9 cellular contexts compared by ENCODE assay signal in genomic region chr13:101916758-101917474, GRCh38.
A peak's percentile ranks its signal among the peaks of the same experiment; 100 is the strongest.
DNase-seq lines count a peak whose midpoint lies in the region; ATAC-seq and TF ChIP-seq lines count a peak whose summit lies in the region.
"Had no signal": no experiment of that assay in that cellular context is flagged by ENCODE, and none has a peak within 500 bp of the region (broad histone marks: within the 10 kb centered on the region; RNA-seq: fewer than 3 reads in every experiment).

No MANE protein-coding gene starts in this region.

- H3K79me1 ChIP-seq in mesendoderm (ENCODE audit: low read length) = no peaks in the 10 kb centered on the region

- no CpG with 5 or more reads among the region's 74 CpGs for WGBS in mesendoderm (ENCODE audit: extremely low coverage, insufficient coverage, low lambda C conversion rate)
- 0 to 1% methylated on average over 38 to 74 of the region's 74 CpGs for WGBS in aorta, 2 donors
- WGBS in mammary epithelial cell (ENCODE audit: low coverage, missing lambda C conversion rate) = 5% methylated on average over 19 of the region's 74 CpGs

- H4K20me1 ChIP-seq in mammary epithelial cell (ENCODE audit: insufficient read depth, low read length) = no peaks in the 10 kb centered on the region

- H3K4me1 ChIP-seq in cardiac muscle cell (ENCODE audit: low read depth) (no peaks in the 10 kb centered on the region), endocrine pancreas (ENCODE audit: control insufficient read depth, insufficient read depth, low read length) (peaks cover 13% of the 10 kb centered on the region), mesendoderm (ENCODE audit: control insufficient read depth, low read depth, low read length) (no peaks in the 10 kb centered on the region), aorta (ENCODE audit: control insufficient read depth in 1 of 2, insufficient read depth in 2 of 2, low read length in 2 of 2) (no peaks in the 10 kb centered on the region), mammary epithelial cell (ENCODE audit: insufficient read depth, low read length) (peaks cover 3% of the 10 kb centered on the region)

- no peak overlapping the region for H3K18ac ChIP-seq in mesendoderm (ENCODE audit: low read length)

- H4K8ac ChIP-seq in mesendoderm (ENCODE audit: low read depth, low read length) = no peak overlapping the region

- H3K27me3 ChIP-seq in cardiac muscle cell (peaks cover 100% of the 10 kb centered on the region), endocrine pancreas (ENCODE audit: control insufficient read depth, insufficient read depth, low read length) (no peaks in the 10 kb centered on the region), mesendoderm (ENCODE audit: insufficient read depth, low read length, poor library complexity) (peaks cover 19% of the 10 kb centered on the region), aorta (ENCODE audit: control insufficient read depth in 1 of 2, insufficient read depth in 2 of 2, low read length in 1 of 2) (peaks cover 0 to 1% of the 10 kb centered on the region in 2 donors), mammary epithelial cell (ENCODE audit: insufficient read depth, low read length) (peaks cover 33% of the 10 kb centered on the region)

- no peak overlapping the region for H2BK15ac ChIP-seq in mesendoderm (replicated peaks; ENCODE audit: low read depth)

- H3K27ac ChIP-seq in cardiac muscle cell (no peak overlapping the region), mesendoderm (ENCODE audit: low read depth, low read length) (no peak overlapping the region), aorta (ENCODE audit: low read depth in 1 of 2, low read length in 2 of 2) (no peak overlapping the region), mammary epithelial cell (ENCODE audit: insufficient read depth, low read depth, low read length) (no peak overlapping the region)

- no peak overlapping the region for H2AK5ac ChIP-seq in mesendoderm (ENCODE audit: low read length)

- H3K23ac ChIP-seq in mesendoderm (ENCODE audit: low read length) = no peak overlapping the region

- no peak overlapping the region for H2BK5ac ChIP-seq in mesendoderm (ENCODE audit: low read length)

- no peaks in the 10 kb centered on the region for H3K79me2 ChIP-seq in mesendoderm (ENCODE audit: control insufficient read depth, insufficient read depth, low read length)
- H3K79me2 ChIP-seq in mammary epithelial cell (ENCODE audit: insufficient read depth, low read length) = no peaks in the 10 kb centered on the region

- no peak for TF ChIP-seq CTCF in cardiac muscle cell (IDR thresholded peaks at IDR 0.05; ENCODE audit: low read depth, low read length)
- TF ChIP-seq CTCF in mammary epithelial cell (conservative IDR thresholded peaks at IDR 0.05 in 1 of 2, IDR thresholded peaks at IDR 0.05 in 1 of 2; ENCODE audit: extremely low read depth in 1 of 2, insufficient read depth in 1 of 2, low read depth in 1 of 2, low read length in 2 of 2) = no peak

- no TSS peak for BruUV-seq in mammary epithelial cell (replicated peaks; lab: Mats Ljungman, UMichigan)

- CTCF ChIA-PET in mammary epithelial cell (lab: Charles Lee; ENCODE audit: low non-redundant PET) = no interaction called here

- H3K9me3 ChIP-seq in cardiac muscle cell (ENCODE audit: low read depth) = no peaks in the 10 kb centered on the region
- H3K9me3 ChIP-seq in endocrine pancreas (ENCODE audit: control insufficient read depth, low read length) = no peaks in the 10 kb centered on the region
- H3K9me3 ChIP-seq in aorta (ENCODE audit: control insufficient read depth, low read length) = peaks cover 1% of the 10 kb centered on the region
- H3K9me3 ChIP-seq in mammary epithelial cell (replicated peaks; ENCODE audit: insufficient read depth, low read length) = no peaks in the 10 kb centered on the region

- H3K56ac ChIP-seq in mesendoderm (ENCODE audit: low read length) = peak overlapping the region; percentile 56

- H3K9ac ChIP-seq in endocrine pancreas (ENCODE audit: control insufficient read depth, insufficient read depth, low read length) (peak overlapping the region; percentile 5), mesendoderm (ENCODE audit: low read length) (no peak overlapping the region), mammary epithelial cell (ENCODE audit: insufficient read depth, low read length) (no peak overlapping the region)

- peak overlapping the region; percentile 48 for H3K4me2 ChIP-seq in mesendoderm (ENCODE audit: low read length)
- H3K4me2 ChIP-seq in mammary epithelial cell (ENCODE audit: insufficient read depth, low read depth, low read length) = no peak overlapping the region

- ATAC-seq in aorta (ENCODE audit: low FRiP score) = peak; percentile 13

- peak overlapping the region; percentile 23 for H3K4me3 ChIP-seq in cardiac muscle cell
- peak overlapping the region; percentile 84 for H3K4me3 ChIP-seq in endocrine pancreas (ENCODE audit: control insufficient read depth, insufficient read depth, low read length)
- no peak overlapping the region for H3K4me3 ChIP-seq in mesendoderm (ENCODE audit: low read length)
- peak overlapping the region; percentile 13 to 15 for H3K4me3 ChIP-seq in aorta (ENCODE audit: low read length in 2 of 2)
- H3K4me3 ChIP-seq in mammary epithelial cell (replicated peaks in 1 of 3; ENCODE audit: insufficient read depth in 1 of 3, low read depth in 2 of 3, low read length in 3 of 3) = no peak overlapping the region

- intact Hi-C loops in cardiac septum (cut with DNase I) = loop anchor here (5.0 kb wide), 2 partner anchors 50 to 130 kb away; no protein-coding TSS in a partner anchor
- intact Hi-C loops in aorta (cut with DNase I) = no loop called here
- intact Hi-C loops in mammary epithelial cell (cut with micrococcal nuclease) = no loop called here

- H2AFZ ChIP-seq in mammary epithelial cell (ENCODE audit: low read depth, low read length) = no peak overlapping the region

- dilution Hi-C loops in mammary epithelial cell (cut with HindIII; ENCODE audit: low sequenced_read_pairs) = no loop called here

- H4K5ac ChIP-seq in mesendoderm (ENCODE audit: low read length) = no peak overlapping the region

- H3K4ac ChIP-seq in mesendoderm (ENCODE audit: low read depth, low read length) = no peak overlapping the region

- H2BK120ac ChIP-seq in mesendoderm (ENCODE audit: low read depth, low read length) = no peak overlapping the region

- H3K36me3 ChIP-seq in cardiac muscle cell (no peaks in the 10 kb centered on the region), endocrine pancreas (ENCODE audit: control insufficient read depth, insufficient read depth, low read length) (no peaks in the 10 kb centered on the region), mesendoderm (ENCODE audit: control insufficient read depth, insufficient read depth, low read length) (no peaks in the 10 kb centered on the region), aorta (ENCODE audit: control insufficient read depth in 1 of 2, insufficient read depth in 2 of 2, low read length in 1 of 2) (no peaks in the 10 kb centered on the region), mammary epithelial cell (ENCODE audit: insufficient read depth, low read length) (no peaks in the 10 kb centered on the region)

- in situ Hi-C loops in mammary epithelial cell (cut with MboI; ENCODE audit: low sequenced_read_pairs in 2 of 2) = no loop called here

- peak in 1 of 2 donors; percentile 16 for DNase-seq in cardiac muscle cell (ENCODE audit: low read depth in 1 of 2, low spot score in 1 of 2)
- DNase-seq in cardiac septum (ENCODE audit: low spot score) = no peak
- DNase-seq in mesendoderm = no peak
- DNase-seq in aorta = no peak
- no peak for DNase-seq in NCI-H524 treated with DMSO at 0.1 percent for 48 hours (lab: John Stamatoyannopoulos, UW)
- DNase-seq in NCI-H1105 (lab: John Stamatoyannopoulos, UW) = no peak
- no peak for DNase-seq in mammary epithelial cell
- DNase-seq: activated CD4-positive, alpha-beta T cell treated with anti-CD3 and anti-CD28 coated beads, Interleukin-2, amount 50 U/mL, for 4 hours had no signal

Comparison
In these comparisons a context has a peak if more than half of its experiments do, and no peak if none do; other contexts are left out.
1. H3K4me3 ChIP-seq: peak in cardiac muscle cell (single experiment), endocrine pancreas (single experiment) and aorta (2 of 2); none in mesendoderm (single experiment) and mammary epithelial cell (0 of 3).